ENCODE assay signal across 20 cellular contexts in the genomic region with DNA sequence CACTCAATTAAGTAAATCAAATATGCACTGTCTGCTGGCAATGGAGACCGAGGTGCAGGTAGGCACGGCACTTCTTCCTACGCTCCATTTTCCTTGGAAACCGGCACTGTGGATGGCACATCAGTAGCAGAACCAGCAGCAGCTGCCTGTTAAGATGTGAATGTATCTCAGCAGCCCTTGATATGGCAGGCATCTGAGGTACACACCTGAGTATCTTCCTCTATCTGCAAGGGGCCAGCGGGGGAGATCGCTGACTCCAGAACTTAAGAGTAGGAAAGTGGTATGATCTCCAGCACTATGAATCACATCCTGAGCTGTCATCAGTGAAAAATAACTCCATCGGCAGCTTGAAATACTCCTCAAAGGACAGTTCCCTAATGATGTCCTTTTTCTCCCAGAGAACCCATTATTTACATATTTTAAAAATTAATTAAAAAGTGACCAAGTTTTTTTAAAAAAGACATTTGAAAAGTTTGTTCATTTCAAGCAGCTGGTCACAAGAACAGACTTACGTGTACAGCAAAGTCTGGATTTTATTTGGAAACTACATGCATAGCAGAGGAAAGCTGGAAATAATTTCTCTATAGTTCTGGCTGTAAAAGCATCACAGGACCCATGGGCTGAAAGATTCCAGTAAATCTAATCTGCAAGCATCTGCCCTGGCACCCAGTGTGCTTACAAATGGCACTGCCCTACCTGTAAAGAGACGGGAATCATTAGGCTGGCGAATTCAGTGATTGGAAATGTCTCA.
A peak's percentile ranks its signal among the peaks of the same experiment; 100 is the strongest.
DNase-seq lines count a peak whose midpoint lies in the region; ATAC-seq and TF ChIP-seq lines count a peak whose summit lies in the region.
"Had no signal": no experiment of that assay in that cellular context is flagged by ENCODE, and none has a peak within 500 bp of the region (broad histone marks: within the 10 kb centered on the region; RNA-seq: fewer than 3 reads in every experiment).

No MANE protein-coding gene starts in this region.

- H3K9me3 ChIP-seq in SK-N-MC (ENCODE audit: low read depth, low read length), result no peaks in the 10 kb centered on the region
- H3K9me3 ChIP-seq: esophagus muscularis mucosa, Peyer's patch, testis had no signal

- no peaks in the 10 kb centered on the region for H3K36me3 ChIP-seq in SK-N-MC (ENCODE audit: insufficient read depth, low read length)
- H3K36me3 ChIP-seq: esophagus muscularis mucosa, Peyer's patch had no signal

- no peak overlapping the region for H3K27ac ChIP-seq in SK-N-MC
- peak overlapping the region in 18 of 21 experiments; percentile 3 to 88 (median 59) for H3K27ac ChIP-seq in skin epidermis
- H3K27ac ChIP-seq: Peyer's patch had no signal

- H3K4me3 ChIP-seq in SK-N-MC (0 out of 2 replicates have a peak overlapping the region, but pooled peaks have one; percentile 33), fibroblast of mammary gland (ENCODE audit: control insufficient read depth, low read depth, low read length) (peak overlapping the region; percentile 61), skin epidermis (no peak overlapping the region)
- H3K4me3 ChIP-seq: esophagus muscularis mucosa, GM12878, lung, Peyer's patch had no signal

- H3K9ac ChIP-seq in SK-N-MC (ENCODE audit: insufficient read length), result no peak overlapping the region

- no peak for ATAC-seq in GM19463 (IDR thresholded peaks at IDR 0.05; ENCODE audit: unreplicated experiment)
- ATAC-seq: activated T-helper 17 cell treated with anti-CD3 and anti-CD28 coated beads, Interleukin-2, amount 50 U/mL, for 72 hours; GM12878; HepG2; naive thymus-derived CD4-positive, alpha-beta T cell had no signal

- DNase-seq in GM04504 (ENCODE audit: low read depth) (peak; percentile 33), SK-N-MC (ENCODE audit: low read depth, low spot score) (no peak), fibroblast of mammary gland (ENCODE audit: low read depth) (peak; percentile 83), globus pallidus (ENCODE audit: low spot score) (no peak)
- DNase-seq in stimulated activated CD4-positive, alpha-beta T cell treated with anti-CD3 and anti-CD28 coated beads, Interleukin-2, amount 100 ng/mL, for 24 hours, result no peak
- DNase-seq: activated CD8-positive, alpha-beta memory T cell treated with anti-CD3 and anti-CD28 coated beads for 24 hours; CD4-positive, alpha-beta T cell; dermis blood vessel endothelial cell; H7; naive thymus-derived CD4-positive, alpha-beta T cell; NCI-H2081; Peyer's patch had no signal

- TF ChIP-seq CTCF in fibroblast of mammary gland (conservative IDR thresholded peaks at IDR 0.05; ENCODE audit: control insufficient read depth, insufficient read depth, low read depth, low read length), result no peak

Comparison
In these comparisons a context has a peak if more than half of its experiments do, and no peak if none do; other contexts are left out.
1. DNase-seq: peak in GM04504 (single experiment) and fibroblast of mammary gland (single experiment); none in SK-N-MC (single experiment), stimulated activated CD4-positive, alpha-beta T cell treated with anti-CD3 and anti-CD28 coated beads, Interleukin-2, amount 100 ng/mL, for 24 hours (0 of 2) and globus pallidus (single experiment).
2. H3K4me3 ChIP-seq: peak in SK-N-MC (single experiment) and fibroblast of mammary gland (single experiment); none in skin epidermis (0 of 7).